22 cellular contexts compared by ENCODE assay signal in the genomic region with DNA sequence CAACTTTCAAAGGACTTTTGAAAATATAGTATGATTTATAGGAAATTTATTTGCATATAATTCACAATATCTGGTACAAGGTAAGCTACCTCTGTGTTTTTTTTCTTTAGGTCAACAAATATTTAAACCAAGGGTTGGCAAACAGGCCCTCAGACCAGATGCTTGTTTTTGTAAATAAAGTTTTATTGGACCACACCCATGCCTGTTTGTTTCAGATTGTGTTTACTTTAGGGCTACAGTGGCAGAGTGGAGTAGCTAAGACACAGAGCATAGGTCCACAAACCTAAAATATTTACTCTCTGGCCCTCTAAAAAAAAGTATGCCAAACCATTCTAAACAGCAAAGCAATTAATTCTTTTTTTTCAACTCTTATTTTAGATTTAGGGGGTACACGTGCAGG.
"Had no signal": no experiment of that assay in that cellular context is flagged by ENCODE, and none has a peak within 500 bp of the region (broad histone marks: within the 10 kb centered on the region; RNA-seq: fewer than 3 reads in every experiment).

No MANE protein-coding gene starts in this region.

- FAIRE-seq: pancreas had no signal

- H3K4me3 ChIP-seq: dorsolateral prefrontal cortex, gastrocnemius medialis, lung, pancreas, smooth muscle cell, stomach, thyroid gland, vagina had no signal

- H3K36me3 ChIP-seq: gastrocnemius medialis, neutrophil, pancreas, stomach, thyroid gland, vagina had no signal

- H3K27ac ChIP-seq: dorsolateral prefrontal cortex, epithelial cell of prostate, gastrocnemius medialis, neutrophil, pancreas, stomach, thyroid gland, vagina had no signal

- H3K4me1 ChIP-seq: pancreas, thyroid gland, vagina had no signal

- H3K27me3 ChIP-seq: dorsolateral prefrontal cortex, gastrocnemius medialis, neutrophil, pancreas, stomach, thyroid gland, vagina had no signal

- DNase-seq: dorsolateral prefrontal cortex; effector CD8-positive, alpha-beta T cell; endodermal cell; gastrocnemius medialis; head of caudate nucleus; naive B cell; pancreas; stimulated activated CD4-positive, alpha-beta T cell treated with anti-CD3 and anti-CD28 coated beads, Interleukin-12 subunit alpha, Interleukin-12 subunit beta, amount 100 ng/mL, for 4 hours; stimulated activated CD4-positive, alpha-beta T cell treated with anti-CD3 and anti-CD28 coated beads, Interleukin-1b, Interleukin-23, amount 100 ng/mL, for 48 hours; stimulated activated CD4-positive, alpha-beta T cell treated with anti-CD3 and anti-CD28 coated beads, Interleukin-4, amount 100 ng/mL, for 24 hours; stimulated activated naive CD4-positive, alpha-beta T cell treated with Interleukin-2 at 50 U/mL for 16 hours; stomach had no signal

- ATAC-seq: esophagus mucosa; gastrocnemius medialis; natural killer cell treated with Interleukin-12 subunit alpha and Interleukin-12 subunit beta and Interleukin-15 and Interleukin-18, amount 100 ng/mL, for 72 hours; pancreas; sciatic nerve; stimulated activated effector memory CD8-positive, alpha-beta T cell treated with anti-CD3 and anti-CD28 coated beads, Interleukin-12 subunit alpha, Interleukin-12 subunit beta, amount 100 ng/mL, for 72 hours had no signal

- H3K4me2 ChIP-seq: smooth muscle cell had no signal

- H3K9me3 ChIP-seq: gastrocnemius medialis, neutrophil, pancreas, stomach, thyroid gland, vagina had no signal
